Comparison of ENCODE assay signal across 13 cellular contexts in genomic region chr1:9321480-9321849, GRCh38. TPM values are rescaled to one million over a fixed set of nuclear protein-coding genes. Genes with fewer than 3 reads are reported as not detected.
DNase-seq lines count a peak whose midpoint lies in the region; ATAC-seq, FAIRE-seq and TF ChIP-seq lines count a peak whose summit lies in the region.
"Had no signal": no experiment of that assay in that cellular context is flagged by ENCODE, and none has a peak within 500 bp of the region (broad histone marks: within the 10 kb centered on the region; RNA-seq: fewer than 3 reads in every experiment).

No MANE protein-coding gene starts in this region.

- peak; percentile 46 for DNase-seq in MV-4-11 (lab: John Stamatoyannopoulos, UW)
- no peak for DNase-seq in K562 (ENCODE audit: extremely low read depth in 1 of 4, low spot score in 3 of 4)
- peak; percentile 51 for DNase-seq in kidney glomerular epithelial cell (lab: John Stamatoyannopoulos, UW)
- DNase-seq in upper lobe of right lung: no peak
- no peak for DNase-seq in activated CD4-positive, alpha-beta T cell treated with anti-CD3 and anti-CD28 coated beads for 36 hours
- no peak for DNase-seq in natural killer cell
- DNase-seq: activated T-cell treated with anti-CD3 and anti-CD28 coated beads, Interleukin-2, amount 50 U/mL, for 48 hours; dermis blood vessel endothelial cell; NCI-H69; T-helper 2 cell had no signal

- H3K9me3 Mint-ChIP-seq in activated CD4-positive, alpha-beta T cell treated with anti-CD3 and anti-CD28 coated beads for 36 hours (ENCODE audit: low read depth): no peaks in the 10 kb centered on the region
- no peaks in the 10 kb centered on the region for H3K9me3 Mint-ChIP-seq in natural killer cell

- H3K4me3 Mint-ChIP-seq in activated CD4-positive, alpha-beta T cell treated with anti-CD3 and anti-CD28 coated beads for 36 hours: no peak overlapping the region
- no peak overlapping the region for H3K4me3 Mint-ChIP-seq in natural killer cell

- H3K9ac ChIP-seq in K562 (ENCODE audit: insufficient read depth in 1 of 2, low read depth in 2 of 2, low read length in 2 of 2): 0 out of 4 replicates have a peak overlapping the region, but pooled peaks of 1 of the 2 experiments have one; percentile 20

- H2AFZ ChIP-seq in K562 (ENCODE audit: low read depth, low read length): no peak overlapping the region

- no peaks in the 10 kb centered on the region for H3K79me2 ChIP-seq in K562 (ENCODE audit: control insufficient read depth, insufficient read depth, low read length)

- H3K27ac ChIP-seq in K562 (ENCODE audit: extremely low read depth, low read depth, low read length): no peak overlapping the region
- H3K27ac ChIP-seq in upper lobe of right lung: no peak overlapping the region

- no peak overlapping the region for H3K4me3 ChIP-seq in K562
- no peak overlapping the region for H3K4me3 ChIP-seq in upper lobe of right lung

- H3K9me3 ChIP-seq in K562 (replicated peaks; ENCODE audit: control insufficient read depth, insufficient read depth, low read depth, low read length) (no peaks in the 10 kb centered on the region), upper lobe of right lung (no peaks in the 10 kb centered on the region)

- H3K9me1 ChIP-seq in K562 (ENCODE audit: control insufficient read depth, insufficient read depth, low read length): no peaks in the 10 kb centered on the region

- intact Hi-C loops in K562 (cut with micrococcal nuclease) (no loop called here), upper lobe of right lung (cut with DNase I) (no loop called here), natural killer cell (cut with micrococcal nuclease) (no loop called here)
- intact Hi-C loops in activated CD4-positive, alpha-beta T cell treated with anti-CD3 and anti-CD28 coated beads for 36 hours (cut with DNase I, micrococcal nuclease): no loop called here

- WGBS in K562 (ENCODE audit: insufficient coverage, low coverage, missing lambda C conversion rate): 2% methylated on average over 11 of the region's 11 CpGs

- no peak for ATAC-seq in K562
- ATAC-seq in upper lobe of right lung: peak; percentile 21
- ATAC-seq in activated CD4-positive, alpha-beta T cell treated with anti-CD3 and anti-CD28 coated beads for 36 hours: no peak
- no peak for ATAC-seq in GM18907 (IDR thresholded peaks at IDR 0.05; ENCODE audit: unreplicated experiment)
- ATAC-seq in natural killer cell: no peak
- ATAC-seq in activated CD4-positive, CD25-positive, alpha-beta regulatory T cell treated with anti-CD3 and anti-CD28 coated beads, Interleukin-2, amount 50 U/mL, for 24 hours: no peak

- H3K36me3 ChIP-seq in K562 (ENCODE audit: control insufficient read depth, insufficient read depth, low read length): no peaks in the 10 kb centered on the region
- no peaks in the 10 kb centered on the region for H3K36me3 ChIP-seq in upper lobe of right lung

- TF ChIP-seq EP300 in K562 (IDR thresholded peaks at IDR 0.05; ENCODE audit: low read length): no peak

- no peak for TF ChIP-seq CTCF in K562 (IDR thresholded peaks at IDR 0.05 in 2 of 3, conservative IDR thresholded peaks at IDR 0.05 in 1 of 3; ENCODE audit: insufficient read depth in 2 of 3, low read depth in 1 of 3, low read length in 3 of 3)
- TF ChIP-seq CTCF in upper lobe of right lung (IDR thresholded peaks at IDR 0.05): no peak
- no peak for TF ChIP-seq CTCF in natural killer cell (IDR thresholded peaks at IDR 0.05)

- H3K27me3 ChIP-seq in K562 (ENCODE audit: control insufficient read depth in 2 of 2, insufficient read depth in 2 of 2, low read length in 2 of 2) (peaks cover 75 to 100% of the 10 kb centered on the region in 2 experiments; a peak in 4 of 5 replicates), upper lobe of right lung (no peaks in the 10 kb centered on the region)

- H3K4me1 ChIP-seq in K562 (replicated peaks in 1 of 2; ENCODE audit: control insufficient read depth in 2 of 2, insufficient read depth in 2 of 2, low read length in 2 of 2) (peaks cover 0 to 30% of the 10 kb centered on the region in 2 experiments; a peak in 2 of 5 replicates), upper lobe of right lung (peaks cover 26% of the 10 kb centered on the region)

- POLR2A ChIA-PET in K562 (lab: Yijun Ruan, JAX): interaction anchor here (1.3 to 1.6 kb wide), 2 partner anchors 11 to 79 kb away, joined by 3 to 5 read pairs; no protein-coding TSS in a partner anchor
- POLR2A ChIA-PET in activated CD4-positive, alpha-beta T cell treated with anti-CD3 and anti-CD28 coated beads for 36 hours (lab: Charles Lee): interaction anchor here (0.7 kb wide), 1 partner anchor 155 kb away, joined by 3 read pairs; no protein-coding TSS in a partner anchor

- H3K27me3 Mint-ChIP-seq in activated CD4-positive, alpha-beta T cell treated with anti-CD3 and anti-CD28 coated beads for 36 hours: no peaks in the 10 kb centered on the region
- no peaks in the 10 kb centered on the region for H3K27me3 Mint-ChIP-seq in natural killer cell (ENCODE audit: low read depth in 2 of 2)

- no peak overlapping the region for H3K4me2 ChIP-seq in K562 (ENCODE audit: insufficient read depth, low read length)

- H3K36me3 Mint-ChIP-seq in activated CD4-positive, alpha-beta T cell treated with anti-CD3 and anti-CD28 coated beads for 36 hours (ENCODE audit: low read depth): no peaks in the 10 kb centered on the region
- no peaks in the 10 kb centered on the region for H3K36me3 Mint-ChIP-seq in natural killer cell

- CTCF ChIA-PET in K562 (lab: Yijun Ruan, JAX; ENCODE audit: low intra/inter-chr PET ratio): no interaction called here
- CTCF ChIA-PET in activated CD4-positive, alpha-beta T cell treated with anti-CD3 and anti-CD28 coated beads for 36 hours (lab: Charles Lee): interaction anchor here (0.7 to 1.1 kb wide), 3 partner anchors 32 to 473 kb away, joined by 3 read pairs; no protein-coding TSS in a partner anchor

- peaks cover 52% of the 10 kb centered on the region for H4K20me1 ChIP-seq in K562 (replicated peaks; ENCODE audit: control insufficient read depth, insufficient read depth, low read length)

- no peak overlapping the region for H3K27ac Mint-ChIP-seq in activated CD4-positive, alpha-beta T cell treated with anti-CD3 and anti-CD28 coated beads for 36 hours
- H3K27ac Mint-ChIP-seq in natural killer cell: no peak overlapping the region

- in situ Hi-C loops in K562 (cut with MboI): no loop called here

- no peak for TF ChIP-seq RAD21 in K562 (CRISPR knock-in tag; conservative IDR thresholded peaks at IDR 0.05 in 1 of 2, IDR thresholded peaks at IDR 0.05 in 1 of 2)

- peak; percentile 54 for FAIRE-seq in K562 (lab: Jason Lieb, UNC)
- FAIRE-seq: G401.6 had no signal

- no TSS peak for BruUV-seq in K562 (replicated peaks; lab: Mats Ljungman, UMichigan)

- no peak for TF ChIP-seq POLR2A in K562 (conservative IDR thresholded peaks at IDR 0.05)

- peaks cover 15% of the 10 kb centered on the region for H3K4me1 Mint-ChIP-seq in activated CD4-positive, alpha-beta T cell treated with anti-CD3 and anti-CD28 coated beads for 36 hours
- peaks cover 0 to 5% of the 10 kb centered on the region in 2 donors for H3K4me1 Mint-ChIP-seq in natural killer cell

TF ChIP-seq in K562, 482 proteins besides CTCF, POLR2A, EP300 and RAD21:
- TF ChIP-seq TFE3 (CRISPR knock-in tag; IDR thresholded peaks at IDR 0.05) (peak; percentile 65), CXXC5 (CRISPR knock-in tag; IDR thresholded peaks at IDR 0.05) (no peak)

RNA-seq across cellular contexts. Expression of gene SPSB1, which starts 28.8 kb away (rescaled TPM):
- not detected in 2 replicates for total RNA-seq in K562 (2011; cell fraction: chromatin; rRNA removed; ENCODE audit: low replicate concordance)
- total RNA-seq in K562 (2011; cell fraction: nucleolus; rRNA removed): 0.33 TPM in 1 of 2 replicates, not detected in the other
- not detected in 2 replicates for total RNA-seq in K562 (2011; cell fraction: nucleoplasm; rRNA removed)
- total RNA-seq in K562 (2014; rRNA removed) (0.08 TPM in 1 of 2 replicates, not detected in the other), K562 (2014; rRNA removed; fragmentation: Illumina TruSeq; extraction: Trizol) (not detected in 2 replicates), K562 (2015; rRNA removed; fragmentation: Illumina TruSeq; extraction: Trizol) (0.08 TPM in 1 of 2 replicates, not detected in the other), K562 (2021) (0.22 and 0.35 TPM in 2 replicates), upper lobe of right lung (29.0 TPM), natural killer cell (1 to 10 TPM in 2 of 3 donors, under 1 TPM in 1; 0.82 to 3.0 (median 1.5) TPM)
- polyA plus RNA-seq in K562 (2011; rRNA removed) (0.09 and 0.14 TPM in 2 replicates), K562 (2014; fragmentation: Illumina TruSeq; extraction: Trizol) (0.22 TPM in 1 of 2 replicates, not detected in the other), K562 (2014; fragmentation: Nextera tagmentation; extraction: Ambion mirVana) (under 1 TPM in 1 of 2 experiments, not detected in 1; 0.06 TPM), K562 (2014; rRNA removed) (0.65 TPM in 1 of 2 replicates, not detected in the other)
- 0.04 and 0.15 TPM in 2 replicates for polyA plus RNA-seq in K562 (2011; cell fraction: cytosol; rRNA removed)
- polyA plus RNA-seq in K562 (2011; cell fraction: nucleus; rRNA removed): 0.17 TPM in 1 of 2 replicates, not detected in the other
- polyA plus RNA-seq in K562 (2012): 0.09 and 0.10 TPM in 2 replicates
- polyA minus RNA-seq in K562 (2011; rRNA and poly(A)+ RNA removed): 0.12 TPM in 1 of 2 replicates, not detected in the other
- 0.55 TPM in 1 of 2 replicates, not detected in the other for polyA minus RNA-seq in K562 (2011; cell fraction: cytosol; rRNA and poly(A)+ RNA removed)
- 0.11 TPM in 1 of 2 replicates, not detected in the other for polyA minus RNA-seq in K562 (2011; cell fraction: nucleus; rRNA and poly(A)+ RNA removed)
- total RNA-seq in activated CD4-positive, alpha-beta T cell treated with anti-CD3 and anti-CD28 coated beads for 36 hours: 1 to 10 TPM; 5.7 to 6.8 TPM

Comparison
In these comparisons a context has a peak if more than half of its experiments do, and no peak if none do; other contexts are left out.
1. DNase-seq: peak in MV-4-11 (single experiment) and kidney glomerular epithelial cell (single experiment); none in K562 (0 of 4), upper lobe of right lung (single experiment), activated CD4-positive, alpha-beta T cell treated with anti-CD3 and anti-CD28 coated beads for 36 hours (single experiment) and natural killer cell (single experiment).